In genomic region chrX:133783273-133783672, GRCh38 we compare ENCODE assay signal across 15 cellular contexts.
A peak's percentile ranks its signal among the peaks of the same experiment; 100 is the strongest.
DNase-seq lines count a peak whose midpoint lies in the region; ATAC-seq and TF ChIP-seq lines count a peak whose summit lies in the region.
"Had no signal": no experiment of that assay in that cellular context is flagged by ENCODE, and none has a peak within 500 bp of the region (broad histone marks: within the 10 kb centered on the region; RNA-seq: fewer than 3 reads in every experiment).

No MANE protein-coding gene starts in this region.

- no peaks in the 10 kb centered on the region for H3K9me3 ChIP-seq in mucosa of descending colon
- H3K9me3 ChIP-seq: Caco-2 had no signal

- intact Hi-C loops in mucosa of descending colon (cut with DNase I, micrococcal nuclease), result no loop called here

- no peak overlapping the region for H3K4me3 ChIP-seq in mucosa of descending colon
- H3K4me3 ChIP-seq: lung had no signal

- DNase-seq in mucosa of descending colon, result no peak
- no peak for DNase-seq in globus pallidus (ENCODE audit: low spot score)
- no peak for DNase-seq in effector CD8-positive, alpha-beta T cell (lab: John Stamatoyannopoulos, UW)
- no peak for DNase-seq in effector CD4-positive, alpha-beta T cell
- DNase-seq: activated CD4-positive, alpha-beta T cell treated with anti-CD3 and anti-CD28 coated beads, Interleukin-2, amount 10 ng/mL, durations not matched to agents 24 days and 14 days; Caco-2; foreskin melanocyte; NCI-H2081; right cardiac atrium had no signal

- H3K4me1 ChIP-seq in mucosa of descending colon (ENCODE audit: low read depth), result no peaks in the 10 kb centered on the region

- no peak for TF ChIP-seq CTCF in mucosa of descending colon (IDR thresholded peaks at IDR 0.05)

- ATAC-seq in GM18868 (IDR thresholded peaks at IDR 0.05; ENCODE audit: unreplicated experiment) (peak; percentile 91), GM21619 (IDR thresholded peaks at IDR 0.05; ENCODE audit: unreplicated experiment) (peak; percentile 79), HG03354 (IDR thresholded peaks at IDR 0.05; ENCODE audit: poor library complexity, severe bottlenecking, unreplicated experiment) (peak; percentile 86), mucosa of descending colon (peak; percentile 31), GM19324 (IDR thresholded peaks at IDR 0.05; ENCODE audit: low FRiP score, unreplicated experiment) (no peak)
- ATAC-seq: activated naive CD4-positive, alpha-beta T cell treated with anti-CD3 and anti-CD28 coated beads, Interleukin-2, amount 50 U/mL, for 72 hours; right cardiac atrium had no signal

- no peaks in the 10 kb centered on the region for H3K36me3 ChIP-seq in mucosa of descending colon (ENCODE audit: low read depth)
